Comparison of ENCODE assay signal across 1 cellular context in the genomic region with DNA sequence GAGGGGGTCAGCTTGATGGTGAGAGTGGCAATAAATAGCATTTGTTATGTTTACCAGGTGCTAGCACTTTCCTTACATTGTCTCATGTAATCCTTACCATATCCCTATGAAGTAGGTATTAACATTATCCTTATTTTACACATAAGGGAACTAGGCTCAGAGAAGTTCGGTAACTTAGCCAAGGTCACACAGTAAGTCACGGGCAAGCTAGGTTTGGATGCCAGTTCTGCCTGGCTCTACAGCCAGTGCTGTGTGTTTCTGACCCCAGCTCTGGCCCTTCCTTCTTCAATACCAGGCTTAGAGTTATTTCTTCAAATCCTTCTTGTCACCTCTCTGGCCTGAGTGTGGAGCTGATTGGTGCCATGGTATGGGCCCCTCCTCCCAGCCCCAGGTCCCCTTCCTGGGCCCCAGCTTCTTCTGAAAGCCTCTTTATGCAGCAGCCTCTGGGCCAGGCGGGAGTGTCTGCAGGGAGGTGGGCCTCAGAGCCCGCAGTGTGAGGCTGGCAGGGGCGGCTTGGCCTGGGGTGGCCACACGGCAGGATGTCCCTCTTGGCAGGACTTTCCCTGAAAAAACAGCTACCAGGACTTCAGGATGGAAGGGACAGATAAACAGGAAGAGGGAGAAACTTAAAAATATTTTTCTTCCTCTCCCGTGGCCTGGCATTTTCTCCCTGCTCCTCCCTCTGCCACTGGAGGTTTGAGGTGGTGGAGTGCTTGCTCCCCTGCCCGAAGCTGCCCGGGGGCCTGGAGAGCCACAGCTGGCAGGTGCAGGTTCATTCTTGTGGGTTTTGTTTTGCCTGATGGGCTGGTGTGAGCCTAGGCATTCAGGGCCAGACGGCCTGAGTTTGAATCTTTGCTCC.
TF ChIP-seq lines count a peak whose summit lies in the region.

No MANE protein-coding gene starts in this region.

TF ChIP-seq in endothelial cell of umbilical vein, 7 proteins besides CTCF, POLR2A, EP300 and RAD21:
- TF ChIP-seq MYC (IDR thresholded peaks at IDR 0.05; ENCODE audit: low read depth, low read length): no peak
- TF ChIP-seq, protein P1, sequence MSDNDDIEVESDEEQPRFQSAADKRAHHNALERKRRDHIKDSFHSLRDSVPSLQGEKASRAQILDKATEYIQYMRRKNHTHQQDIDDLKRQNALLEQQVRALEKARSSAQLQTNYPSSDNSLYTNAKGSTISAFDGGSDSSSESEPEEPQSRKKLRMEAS (IDR thresholded peaks at IDR 0.05; ENCODE audit: insufficient read depth, insufficient read length): no peak
- no peak for TF ChIP-seq EZH2 (IDR thresholded peaks at IDR 0.05; ENCODE audit: borderline replicate concordance, low read depth, low read length, severe bottlenecking)
- no peak for TF ChIP-seq POLR2AphosphoS5 (IDR thresholded peaks at IDR 0.05; ENCODE audit: insufficient read depth, low read depth, low read length)
- no peak for TF ChIP-seq GATA2 (IDR thresholded peaks at IDR 0.05; ENCODE audit: insufficient read depth, insufficient read length, low read depth, low read length)
- no peak for TF ChIP-seq FOS (IDR thresholded peaks at IDR 0.05; ENCODE audit: borderline replicate concordance, insufficient read depth, low read length)
- no peak for TF ChIP-seq JUN (IDR thresholded peaks at IDR 0.05; ENCODE audit: borderline replicate concordance, insufficient read depth, insufficient read length, low read depth)
